Comparison of ENCODE assay signal across 8 cellular contexts in the genomic region with DNA sequence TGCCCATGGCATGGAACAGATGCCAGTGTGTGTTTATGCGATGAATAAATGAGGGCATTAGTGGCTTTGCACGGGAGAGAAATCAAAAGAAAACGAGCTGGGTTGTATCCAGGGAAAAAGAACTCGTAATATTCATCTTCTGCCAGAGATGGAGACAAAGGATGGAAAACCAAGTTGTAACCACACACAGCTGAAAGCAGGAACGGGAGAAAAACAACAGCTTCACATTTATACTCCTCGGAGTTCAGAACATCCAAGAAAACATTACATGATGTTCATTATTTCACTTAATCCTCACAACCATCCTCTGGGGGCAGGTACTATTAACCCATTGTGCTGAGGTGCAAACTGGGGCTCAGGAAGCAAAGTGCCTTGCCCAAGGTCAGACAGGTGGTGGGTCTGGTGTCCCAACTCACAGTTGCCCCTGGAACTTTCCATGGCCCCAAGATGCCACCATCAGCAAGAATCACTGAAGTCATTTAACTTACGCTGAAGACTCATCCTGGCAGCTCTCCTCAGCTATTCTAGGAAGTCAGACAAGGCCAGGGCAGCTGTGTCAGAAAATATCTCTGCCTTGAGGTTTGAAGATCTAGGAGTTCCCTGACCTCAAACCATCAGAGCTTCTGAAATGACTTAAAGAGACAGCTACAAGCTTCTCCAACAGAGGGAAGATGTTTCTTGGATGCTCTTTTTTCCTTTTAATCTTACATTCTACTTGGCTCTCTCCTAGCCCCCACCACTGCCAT.
"Had no signal": no experiment of that assay in that cellular context is flagged by ENCODE, and none has a peak within 500 bp of the region (broad histone marks: within the 10 kb centered on the region; RNA-seq: fewer than 3 reads in every experiment).

No MANE protein-coding gene starts in this region.

- ATAC-seq: activated CD4-positive, CD25-positive, alpha-beta regulatory T cell treated with anti-CD3 and anti-CD28 coated beads, Interleukin-2, amount 50 U/mL, for 24 hours had no signal

- H3K4me2 ChIP-seq: smooth muscle cell had no signal

- H3K36me3 ChIP-seq: transverse colon had no signal

- H3K4me1 ChIP-seq: transverse colon had no signal

- H3K27ac ChIP-seq: transverse colon had no signal

- H3K27me3 ChIP-seq: transverse colon had no signal

- H3K4me3 ChIP-seq: smooth muscle cell, transverse colon had no signal

- DNase-seq: activated naive CD4-positive, alpha-beta T cell treated with anti-CD3 and anti-CD28 coated beads, Interleukin-2, amount 50 U/mL, for 16 hours; activated T-cell treated with anti-CD3 and anti-CD28 coated beads, Interleukin-2, amount 50 U/mL, for 1 hour; cerebellar nuclear complex; dermis blood vessel endothelial cell; mesenchymal stem cell; transverse colon had no signal

- H3K9me3 ChIP-seq: transverse colon had no signal
